ENCODE assay signal across 12 cellular contexts in the genomic region with DNA sequence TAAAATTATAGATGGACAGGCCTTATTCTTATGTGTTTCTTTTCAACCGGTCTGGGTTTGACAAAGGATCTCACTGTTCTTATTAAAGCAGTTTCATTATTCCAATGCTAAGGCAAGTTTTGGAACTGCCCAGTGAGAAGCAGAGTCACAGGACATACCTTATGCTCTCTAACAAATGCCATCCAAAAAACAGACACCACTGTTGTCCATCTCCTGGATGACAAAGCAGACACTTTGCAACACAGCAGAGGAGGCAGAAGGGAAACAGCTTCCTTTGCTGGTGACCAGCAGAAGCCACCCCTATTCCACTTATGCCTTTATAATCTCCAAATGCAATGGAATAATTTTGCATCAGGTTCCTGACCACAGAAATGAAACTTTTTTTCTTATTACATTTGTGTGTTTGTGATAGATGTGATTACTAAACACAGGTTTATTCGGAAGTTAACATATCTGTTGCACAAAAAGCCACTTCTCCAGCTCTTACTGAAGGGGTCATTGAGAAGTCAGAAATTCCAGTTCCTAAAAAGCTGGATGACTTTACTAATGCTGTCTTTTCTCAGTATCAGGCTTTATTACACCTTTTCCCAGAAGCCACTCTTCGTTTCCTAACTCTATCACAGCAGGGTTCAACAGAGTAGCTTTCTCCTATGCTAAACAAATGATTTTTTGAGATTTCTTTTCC.
DNase-seq lines count a peak whose midpoint lies in the region; ATAC-seq and TF ChIP-seq lines count a peak whose summit lies in the region.
"Had no signal": no experiment of that assay in that cellular context is flagged by ENCODE, and none has a peak within 500 bp of the region (broad histone marks: within the 10 kb centered on the region; RNA-seq: fewer than 3 reads in every experiment).

No MANE protein-coding gene starts in this region.

- no peak for TF ChIP-seq EP300 in sigmoid colon (IDR thresholded peaks at IDR 0.05)

- no peaks in the 10 kb centered on the region for H4K20me1 ChIP-seq in Loucy (ENCODE audit: insufficient read depth, low read length, poor library complexity, severe bottlenecking)

- H3K79me2 ChIP-seq in Loucy (ENCODE audit: insufficient read depth, low read length) = no peaks in the 10 kb centered on the region

- peak overlapping the region; percentile 52 for H3K9ac ChIP-seq in Loucy (ENCODE audit: low read depth, low read length, poor library complexity, severe bottlenecking)
- no peak overlapping the region for H3K9ac ChIP-seq in endodermal cell (ENCODE audit: extremely low read depth, low read length, poor library complexity, severe bottlenecking)

- H3K9me2 ChIP-seq in Loucy (replicated peaks; ENCODE audit: low read depth, low read length) = no peaks in the 10 kb centered on the region

- H3K4me1 Mint-ChIP-seq in chondrocyte (ENCODE audit: low read depth) (peaks cover 52% of the 10 kb centered on the region), endodermal cell (peaks cover 5% of the 10 kb centered on the region)

- intact Hi-C loops in sigmoid colon (cut with DNase I) = loop anchor here (2.0 to 10.0 kb wide), 3 partner anchors 37 to 535 kb away; a partner anchor contains a TSS

- H3K36me3 Mint-ChIP-seq in chondrocyte (ENCODE audit: low read depth) = no peaks in the 10 kb centered on the region
- H3K36me3 Mint-ChIP-seq in endodermal cell (ENCODE audit: low read depth) = no peaks in the 10 kb centered on the region

- H3K27me3 ChIP-seq in Loucy (ENCODE audit: insufficient read depth, low read length, poor library complexity, severe bottlenecking) (no peaks in the 10 kb centered on the region), sigmoid colon (no peaks in the 10 kb centered on the region), endodermal cell (ENCODE audit: control insufficient read depth, insufficient read depth, low read length, poor library complexity, severe bottlenecking) (no peaks in the 10 kb centered on the region)
- H3K27me3 ChIP-seq: pancreas had no signal

- H3K4me3 ChIP-seq in Loucy (ENCODE audit: low read length, poor library complexity, severe bottlenecking) (peak overlapping the region; percentile 47), sigmoid colon (no peak overlapping the region), endodermal cell (ENCODE audit: low read length) (no peak overlapping the region)
- H3K4me3 ChIP-seq: pancreas had no signal

- DNase-seq in CD1c-positive myeloid dendritic cell (ENCODE audit: extremely low spot score) (peak; percentile 62), chondrocyte (ENCODE audit: low spot score) (no peak), sigmoid colon (no peak), endodermal cell (no peak)
- DNase-seq in activated CD4-positive, CD25-positive, alpha-beta regulatory T cell (lab: John Stamatoyannopoulos, UW) = no peak
- DNase-seq: HFFc6, NCI-H2081 had no signal

- peak overlapping the region; percentile 75 to 82 (median 80) for H3K27ac ChIP-seq in sigmoid colon
- H3K27ac ChIP-seq in endodermal cell (ENCODE audit: low read depth, low read length) = no peak overlapping the region

- WGBS in sigmoid colon, 2 donors = 79 to 89% methylated on average over 3 of the region's 3 CpGs
- WGBS in endodermal cell (ENCODE audit: insufficient coverage in 1 of 2, insufficient read length in 1 of 2), 2 experiments = 88 to 93% methylated on average over 2 to 3 of the region's 3 CpGs

- peak overlapping the region; percentile 67 for H3K4me2 ChIP-seq in Loucy (ENCODE audit: low read depth, low read length, poor library complexity, severe bottlenecking)

- H3K9me3 Mint-ChIP-seq in chondrocyte (ENCODE audit: low read depth) (no peaks in the 10 kb centered on the region), endodermal cell (no peaks in the 10 kb centered on the region)
- H3K9me3 Mint-ChIP-seq: HFFc6 had no signal

- H3K9me3 ChIP-seq in Loucy (ENCODE audit: insufficient read depth, low read depth, low read length) = no peaks in the 10 kb centered on the region
- H3K9me3 ChIP-seq in sigmoid colon = no peaks in the 10 kb centered on the region
- H3K9me3 ChIP-seq in endodermal cell (ENCODE audit: control insufficient read depth, low read length) = no peaks in the 10 kb centered on the region
- H3K9me3 ChIP-seq: pancreas had no signal

- H2AFZ ChIP-seq in Loucy (ENCODE audit: low read length) = peak overlapping the region; percentile 54

- H3K27ac Mint-ChIP-seq in chondrocyte (ENCODE audit: unreplicated experiment) = peak overlapping the region; percentile 59
- H3K27ac Mint-ChIP-seq in endodermal cell = no peak overlapping the region
- H3K27ac Mint-ChIP-seq: HFFc6 had no signal

- H3K27me3 Mint-ChIP-seq in chondrocyte (ENCODE audit: low read depth) (no peaks in the 10 kb centered on the region), endodermal cell (ENCODE audit: insufficient read depth) (no peaks in the 10 kb centered on the region)

- H3F3A ChIP-seq in Loucy (ENCODE audit: low read depth) = no peaks in the 10 kb centered on the region

- H3K4me1 ChIP-seq in Loucy (ENCODE audit: insufficient read depth, low read length, poor library complexity, severe bottlenecking) (peaks cover 50% of the 10 kb centered on the region), sigmoid colon (peaks cover 0 to 74% (median 58%) of the 10 kb centered on the region in 4 donors), endodermal cell (ENCODE audit: control insufficient read depth, insufficient read depth, low read length) (no peaks in the 10 kb centered on the region)

- TF ChIP-seq CTCF in Loucy (conservative IDR thresholded peaks at IDR 0.05; ENCODE audit: low read length) (no peak), chondrocyte (IDR thresholded peaks at IDR 0.05) (no peak), sigmoid colon (IDR thresholded peaks at IDR 0.05) (no peak), endodermal cell (conservative IDR thresholded peaks at IDR 0.05) (no peak)

- no peak for TF ChIP-seq POLR2A in sigmoid colon (IDR thresholded peaks at IDR 0.05)

- no peaks in the 10 kb centered on the region for H3K36me3 ChIP-seq in Loucy (ENCODE audit: insufficient read depth, low read length)
- no peaks in the 10 kb centered on the region for H3K36me3 ChIP-seq in sigmoid colon
- H3K36me3 ChIP-seq in endodermal cell (ENCODE audit: control insufficient read depth, insufficient read depth, low read length) = no peaks in the 10 kb centered on the region
- H3K36me3 ChIP-seq: pancreas had no signal

- no peak overlapping the region for H3K4me3 Mint-ChIP-seq in chondrocyte (ENCODE audit: unreplicated experiment)
- no peak overlapping the region for H3K4me3 Mint-ChIP-seq in endodermal cell
- H3K4me3 Mint-ChIP-seq: HFFc6 had no signal

- no peak for ATAC-seq in GM21515 (IDR thresholded peaks at IDR 0.05; ENCODE audit: unreplicated experiment)
- no peak for ATAC-seq in GM18519 (IDR thresholded peaks at IDR 0.05; ENCODE audit: low FRiP score, unreplicated experiment)
- ATAC-seq: Panc1 had no signal
